8 cellular contexts compared by ENCODE assay signal in the genomic region with DNA sequence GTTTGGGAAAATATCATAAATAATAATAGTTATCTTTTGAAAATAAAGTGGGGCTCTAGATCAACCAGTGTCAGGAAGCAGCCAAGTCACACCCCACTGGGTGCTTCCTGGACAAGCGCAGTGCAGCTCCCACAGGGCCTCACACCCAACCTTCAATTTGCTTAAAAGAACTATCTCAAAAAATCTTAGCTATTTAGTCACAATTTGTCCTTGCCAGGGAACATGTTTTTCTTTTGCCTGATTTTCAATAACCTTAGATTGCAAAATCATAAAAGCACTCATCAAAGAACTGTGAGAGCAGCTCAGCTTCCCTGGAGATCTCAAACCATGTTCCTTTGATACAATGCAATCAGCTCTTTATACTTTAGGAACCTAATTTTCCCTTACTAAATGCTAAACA. TPM values are rescaled to one million over a fixed set of nuclear protein-coding genes. Genes with fewer than 3 reads are reported as not detected.
A peak's percentile ranks its signal among the peaks of the same experiment; 100 is the strongest.
DNase-seq lines count a peak whose midpoint lies in the region; ATAC-seq and TF ChIP-seq lines count a peak whose summit lies in the region.

No MANE protein-coding gene starts in this region.

- H3K4me2 ChIP-seq in parathyroid adenoma (ENCODE audit: low read length): no peak overlapping the region

- H3K4me3 ChIP-seq in Caco-2 (ENCODE audit: low read depth, low read length) (no peak overlapping the region), parathyroid adenoma (ENCODE audit: low read depth, low read length) (peak overlapping the region; percentile 72)

- H3K9ac ChIP-seq in parathyroid adenoma: no peak overlapping the region

- H3K27me3 ChIP-seq in Caco-2 (replicated peaks; ENCODE audit: control insufficient read depth, insufficient read depth, low read length): no peaks in the 10 kb centered on the region
- H3K27me3 ChIP-seq in parathyroid adenoma (ENCODE audit: control insufficient read depth, insufficient read depth, low read length): no peaks in the 10 kb centered on the region

- H3K9me3 ChIP-seq in Caco-2 (no peaks in the 10 kb centered on the region), parathyroid adenoma (ENCODE audit: control insufficient read depth, low read length) (no peaks in the 10 kb centered on the region)

- no peaks in the 10 kb centered on the region for H3K36me3 Mint-ChIP-seq in Caco-2 (ENCODE audit: insufficient read depth, unreplicated experiment)
- H3K36me3 Mint-ChIP-seq in endothelial cell (ENCODE audit: low read depth, unreplicated experiment): no peaks in the 10 kb centered on the region

- H3K36me3 ChIP-seq in Caco-2 (ENCODE audit: control insufficient read depth, insufficient read depth, low read length) (no peaks in the 10 kb centered on the region), parathyroid adenoma (ENCODE audit: control insufficient read depth, insufficient read depth, low read length) (no peaks in the 10 kb centered on the region)

- H3K27ac Mint-ChIP-seq in Caco-2 (ENCODE audit: unreplicated experiment) (no peak overlapping the region), endothelial cell (ENCODE audit: unreplicated experiment) (no peak overlapping the region)

- no peak for TF ChIP-seq CTCF in Caco-2 (IDR thresholded peaks at IDR 0.05; ENCODE audit: insufficient read depth in 1 of 2, low read depth in 1 of 2, low read length in 1 of 2, severe bottlenecking in 1 of 2, unreplicated experiment in 1 of 2)
- TF ChIP-seq CTCF in RWPE1 (conservative IDR thresholded peaks at IDR 0.05; ENCODE audit: low read depth): no peak
- TF ChIP-seq CTCF in endothelial cell (IDR thresholded peaks at IDR 0.05; ENCODE audit: unreplicated experiment): no peak
- no peak for TF ChIP-seq CTCF in parathyroid adenoma (IDR thresholded peaks at IDR 0.05)
- no peak for TF ChIP-seq CTCF in omental fat pad (IDR thresholded peaks at IDR 0.05)

- no TSS peak for BruUV-seq in Caco-2 (replicated peaks; lab: Mats Ljungman, UMichigan)

- no peak for ATAC-seq in HG03521 (IDR thresholded peaks at IDR 0.05; ENCODE audit: unreplicated experiment)
- no peak for ATAC-seq in omental fat pad (ENCODE audit: low FRiP score)

- H3K4me1 Mint-ChIP-seq in Caco-2 (ENCODE audit: low read depth, unreplicated experiment) (peaks cover 9% of the 10 kb centered on the region), endothelial cell (ENCODE audit: unreplicated experiment) (peaks cover 32% of the 10 kb centered on the region)

- peak overlapping the region; percentile 96 for H2AFZ ChIP-seq in parathyroid adenoma

- H3K4me1 ChIP-seq in Caco-2 (peaks cover 20% of the 10 kb centered on the region), parathyroid adenoma (peaks cover 9% of the 10 kb centered on the region)

- H3K4me3 Mint-ChIP-seq in Caco-2 (ENCODE audit: unreplicated experiment): peak overlapping the region; percentile 91
- H3K4me3 Mint-ChIP-seq in endothelial cell (ENCODE audit: unreplicated experiment): peak overlapping the region; percentile 91

- peaks cover 8% of the 10 kb centered on the region for H3K79me2 ChIP-seq in parathyroid adenoma

- intact Hi-C loops in Caco-2 (cut with micrococcal nuclease; ENCODE audit: unreplicated experiment): no loop called here

- POLR2A ChIA-PET in Caco-2 (lab: Charles Lee) (interaction anchor here (0.5 to 2.7 kb wide), 3 partner anchors 8 to 229 kb away, joined by 3 to 21 read pairs (median 9); partner anchors contain the start of gene TRMT11), RWPE1 (lab: Yijun Ruan, JAX; ENCODE audit: low non-redundant PET) (interaction anchor here (0.6 kb wide), 1 partner anchor 1478 kb away, joined by 3 read pairs; the partner anchor contains the start of gene RNF146)

- H3K9me3 Mint-ChIP-seq in Caco-2 (ENCODE audit: unreplicated experiment) (no peaks in the 10 kb centered on the region), endothelial cell (ENCODE audit: unreplicated experiment) (no peaks in the 10 kb centered on the region)

- no peaks in the 10 kb centered on the region for H3K27me3 Mint-ChIP-seq in Caco-2 (ENCODE audit: insufficient read depth, unreplicated experiment)
- peaks cover 2% of the 10 kb centered on the region for H3K27me3 Mint-ChIP-seq in endothelial cell (ENCODE audit: unreplicated experiment)

- DNase-seq in Caco-2: no peak
- DNase-seq in RWPE1 (ENCODE audit: low spot score): no peak
- no peak for DNase-seq in endothelial cell (ENCODE audit: low spot score)
- no peak for DNase-seq in NOMO-1 (lab: John Stamatoyannopoulos, UW; ENCODE audit: unreplicated experiment in 2 of 2)
- no peak for DNase-seq in omental fat pad (ENCODE audit: low spot score)
- no peak for DNase-seq in middle frontal gyrus (ENCODE audit: extremely low spot score, low spot score)

- H3K27ac ChIP-seq in RWPE1: peak overlapping the region; percentile 54
- H3K27ac ChIP-seq in parathyroid adenoma: peak overlapping the region; percentile 94

- CTCF ChIA-PET in Caco-2 (lab: Charles Lee) (interaction anchor here (2.9 to 3.9 kb wide), 2 partner anchors 8 to 168 kb away, joined by 19 to 33 read pairs; partner anchors contain the start of gene HINT3), RWPE1 (lab: Yijun Ruan, JAX) (interaction anchor here (0.9 to 3.0 kb wide), 3 partner anchors 8 to 186 kb away, joined by 3 to 13 read pairs (median 3); no protein-coding TSS in a partner anchor)

RNA-seq across cellular contexts. Expression of gene NCOA7, which starts 1.6 kb away (rescaled TPM):
- total RNA-seq in Caco-2 (2022) (62.0 and 67.9 TPM in 2 replicates), endothelial cell (ENCODE audit: unreplicated experiment) (26.2 TPM), omental fat pad (100 to 1,000 TPM in 1 of 4 donors, 10 to 100 TPM in 3; 35.3 to 137 (median 53.1) TPM)

RNA-seq across cellular contexts. Expression of gene HEY2, which starts 39.7 kb away (rescaled TPM):
- total RNA-seq in Caco-2 (2022) (0.12 TPM in 1 of 2 replicates, not detected in the other), endothelial cell (ENCODE audit: unreplicated experiment) (82.7 TPM), omental fat pad (1 to 10 TPM in 3 of 4 donors, under 1 TPM in 1; 0.24 to 3.2 (median 1.5) TPM)

Comparison
In these comparisons a context has a peak if more than half of its experiments do, and no peak if none do; other contexts are left out.
1. RNA of gene HEY2, which starts 39.7 kb away (total RNA-seq): 82.7 TPM in endothelial cell (single experiment); 0.24 to 3.2 TPM in omental fat pad and 0.12 TPM in Caco-2; every median in the first group is over 10 times any median in the second.